ENCODE assay signal across 8 cellular contexts in the genomic region with DNA sequence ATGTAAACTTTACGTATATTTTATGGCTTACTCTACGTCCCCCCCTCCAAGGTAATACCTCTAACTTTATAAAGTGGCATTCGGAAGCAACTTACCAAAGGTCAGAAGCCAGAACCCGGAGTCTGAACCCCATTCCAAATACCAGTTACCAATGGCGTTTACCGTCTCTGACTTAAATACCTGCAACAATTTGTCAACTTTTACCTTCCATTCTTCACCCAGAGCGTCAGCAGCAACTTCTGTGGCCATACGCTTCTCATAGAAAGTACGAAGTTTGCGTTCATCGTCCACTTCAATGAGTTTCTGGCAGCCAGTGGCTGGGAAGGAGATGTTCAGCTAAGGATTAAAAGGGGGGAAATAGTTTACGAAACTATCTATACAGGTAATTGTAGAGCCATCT. TPM values are rescaled to one million over a fixed set of nuclear protein-coding genes. Genes with fewer than 3 reads are reported as not detected.
DNase-seq lines count a peak whose midpoint lies in the region; ATAC-seq, FAIRE-seq and TF ChIP-seq lines count a peak whose summit lies in the region.

No MANE protein-coding gene starts in this region.

- no peaks in the 10 kb centered on the region for H3K9me3 ChIP-seq in small intestine (ENCODE audit: control insufficient read depth, low read depth)

- CTCF ChIA-PET in activated CD8-positive, alpha-beta T cell treated with anti-CD3 and anti-CD28 coated beads for 36 hours (lab: Charles Lee) = no interaction called here

- H3K27me3 Mint-ChIP-seq in activated CD8-positive, alpha-beta T cell treated with anti-CD3 and anti-CD28 coated beads for 36 hours = no peaks in the 10 kb centered on the region
- peaks cover 2% of the 10 kb centered on the region for H3K27me3 Mint-ChIP-seq in glutamatergic neuron (ENCODE audit: unreplicated experiment)

- no peak for FAIRE-seq in small intestine (lab: Jason Lieb, UNC)

- ATAC-seq in activated CD8-positive, alpha-beta T cell treated with anti-CD3 and anti-CD28 coated beads for 36 hours = no peak

- H3K27ac ChIP-seq in small intestine (ENCODE audit: low read depth in 1 of 2, low read length in 1 of 2) = peak overlapping the region; percentile 96 to 99

- H3K4me3 Mint-ChIP-seq in activated CD8-positive, alpha-beta T cell treated with anti-CD3 and anti-CD28 coated beads for 36 hours = peak overlapping the region; percentile 98
- H3K4me3 Mint-ChIP-seq in glutamatergic neuron (ENCODE audit: unreplicated experiment) = peak overlapping the region; percentile 99

- no peaks in the 10 kb centered on the region for H3K27me3 ChIP-seq in small intestine (ENCODE audit: control insufficient read depth in 2 of 2, insufficient read depth in 2 of 2, low read length in 2 of 2)

- H3K36me3 ChIP-seq in small intestine (ENCODE audit: control insufficient read depth in 2 of 2, insufficient read depth in 2 of 2, low read length in 2 of 2) = peaks cover 8 to 15% of the 10 kb centered on the region in 2 donors

- WGBS in small intestine, 3 donors = 1 to 5% (median 2%) methylated on average over 12 of the region's 12 CpGs

- H3K4me1 Mint-ChIP-seq in activated CD8-positive, alpha-beta T cell treated with anti-CD3 and anti-CD28 coated beads for 36 hours (ENCODE audit: low read depth) = peaks cover 34% of the 10 kb centered on the region
- H3K4me1 Mint-ChIP-seq in glutamatergic neuron (ENCODE audit: low read depth, unreplicated experiment) = peaks cover 14% of the 10 kb centered on the region

- H3K4me3 ChIP-seq in HFF-Myc (replicated peaks; ENCODE audit: low read depth, low read length) (peak overlapping the region; percentile 98), small intestine (ENCODE audit: low read depth in 1 of 2, low read length in 2 of 2) (peak overlapping the region; percentile 37 to 97)

- no peak for DNase-seq in HFF-Myc (ENCODE audit: extremely low read depth, low read depth)
- DNase-seq in activated CD8-positive, alpha-beta T cell treated with anti-CD3 and anti-CD28 coated beads for 36 hours = no peak
- no peak for DNase-seq in glutamatergic neuron
- peak; percentile 47 for DNase-seq in small intestine
- no peak for DNase-seq in NCI-H146 treated with DMSO at 0.1 percent for 48 hours (lab: John Stamatoyannopoulos, UW; ENCODE audit: unreplicated experiment)
- DNase-seq in NCI-H2029 treated with DMSO at 0.1 percent for 48 hours (lab: John Stamatoyannopoulos, UW) = no peak
- DNase-seq in NCI-H146 (lab: John Stamatoyannopoulos, UW) = no peak
- DNase-seq in NCI-H1436 treated with DMSO at 0.1 percent for 48 hours (lab: John Stamatoyannopoulos, UW) = no peak

- intact Hi-C loops in activated CD8-positive, alpha-beta T cell treated with anti-CD3 and anti-CD28 coated beads for 36 hours (cut with micrococcal nuclease) = loop anchor here (5.0 to 10.0 kb wide), 3 partner anchors 147 to 324 kb away; partner anchors contain the start of genes DENND4C and HAUS6

- peaks cover 65% of the 10 kb centered on the region for H3K36me3 Mint-ChIP-seq in activated CD8-positive, alpha-beta T cell treated with anti-CD3 and anti-CD28 coated beads for 36 hours (ENCODE audit: low read depth)
- no peaks in the 10 kb centered on the region for H3K36me3 Mint-ChIP-seq in glutamatergic neuron (ENCODE audit: unreplicated experiment)

- POLR2A ChIA-PET in activated CD8-positive, alpha-beta T cell treated with anti-CD3 and anti-CD28 coated beads for 36 hours (lab: Charles Lee) = interaction anchor here (0.6 to 2.6 kb wide), 28 partner anchors 8 to 330 kb away, joined by 3 to 24 read pairs (median 4); partner anchors contain the start of genes ACER2, DENND4C and RRAGA

- no peak for TF ChIP-seq CTCF in HFF-Myc (IDR thresholded peaks at IDR 0.05; ENCODE audit: low read depth, low read length, missing control alignments)
- TF ChIP-seq CTCF in activated CD8-positive, alpha-beta T cell treated with anti-CD3 and anti-CD28 coated beads for 36 hours (IDR thresholded peaks at IDR 0.05) = no peak
- no peak for TF ChIP-seq CTCF in glutamatergic neuron (IDR thresholded peaks at IDR 0.05; ENCODE audit: partially characterized antibody, unreplicated experiment)

- peak overlapping the region; percentile 99 for H3K27ac Mint-ChIP-seq in activated CD8-positive, alpha-beta T cell treated with anti-CD3 and anti-CD28 coated beads for 36 hours
- peak overlapping the region; percentile 99 for H3K27ac Mint-ChIP-seq in glutamatergic neuron (ENCODE audit: unreplicated experiment)

- peaks cover 0 to 3% of the 10 kb centered on the region in 2 donors for H3K4me1 ChIP-seq in small intestine (ENCODE audit: control insufficient read depth in 2 of 2, insufficient read depth in 1 of 2, low read depth in 1 of 2, low read length in 1 of 2)

- H3K9me3 Mint-ChIP-seq in activated CD8-positive, alpha-beta T cell treated with anti-CD3 and anti-CD28 coated beads for 36 hours = no peaks in the 10 kb centered on the region
- peaks cover 6% of the 10 kb centered on the region for H3K9me3 Mint-ChIP-seq in glutamatergic neuron (ENCODE audit: unreplicated experiment)

RNA-seq across cellular contexts. Expression of gene RPS6, which starts 0.8 kb away (rescaled TPM):
- 1,000 to 10,000 TPM; 3,991 to 4,024 TPM for total RNA-seq in activated CD8-positive, alpha-beta T cell treated with anti-CD3 and anti-CD28 coated beads for 36 hours
- 798 TPM for total RNA-seq in glutamatergic neuron (ENCODE audit: unreplicated experiment)
- polyA plus RNA-seq in small intestine = 1,000 to 10,000 TPM; 1,868 to 4,030 (median 3,204) TPM

RNA-seq across cellular contexts. Expression of gene ACER2, which starts 29.5 kb away (rescaled TPM):
- 1 to 10 TPM; 1.2 to 1.4 TPM for total RNA-seq in activated CD8-positive, alpha-beta T cell treated with anti-CD3 and anti-CD28 coated beads for 36 hours
- total RNA-seq in glutamatergic neuron (ENCODE audit: unreplicated experiment) = 30.5 TPM
- 1 to 10 TPM in 2 of 3 donors, under 1 TPM in 1; 0.45 to 1.1 (median 1.1) TPM for polyA plus RNA-seq in small intestine

Comparison
In these comparisons a context has a peak if more than half of its experiments do, and no peak if none do; other contexts are left out.
1. RNA of gene ACER2, which starts 29.5 kb away (total RNA-seq): 30.5 TPM in glutamatergic neuron (single experiment); 1.2 to 1.4 TPM in activated CD8-positive, alpha-beta T cell treated with anti-CD3 and anti-CD28 coated beads for 36 hours; every median in the first group is over 10 times any median in the second.